11 cellular contexts compared by ENCODE assay signal in genomic region chr22:17754233-17754925, GRCh38. TPM values are rescaled to one million over a fixed set of nuclear protein-coding genes. Genes with fewer than 3 reads are reported as not detected.
A peak's percentile ranks its signal among the peaks of the same experiment; 100 is the strongest.
DNase-seq lines count a peak whose midpoint lies in the region; ATAC-seq and TF ChIP-seq lines count a peak whose summit lies in the region.
"Had no signal": no experiment of that assay in that cellular context is flagged by ENCODE, and none has a peak within 500 bp of the region (broad histone marks: within the 10 kb centered on the region; RNA-seq: fewer than 3 reads in every experiment).

No MANE protein-coding gene starts in this region.

- no peaks in the 10 kb centered on the region for H3K27me3 ChIP-seq in esophagus muscularis mucosa
- H3K27me3 ChIP-seq in colonic mucosa = no peaks in the 10 kb centered on the region

- ATAC-seq in left ventricle myocardium superior (peak; percentile 59), GM19324 (IDR thresholded peaks at IDR 0.05; ENCODE audit: low FRiP score, unreplicated experiment) (no peak)

- no peak for TF ChIP-seq POLR2A in esophagus muscularis mucosa (IDR thresholded peaks at IDR 0.05; ENCODE audit: low read depth)

- TF ChIP-seq CTCF in esophagus muscularis mucosa (IDR thresholded peaks at IDR 0.05) (no peak), colonic mucosa (IDR thresholded peaks at IDR 0.05) (no peak)

- H3K4me3 ChIP-seq in esophagus muscularis mucosa (no peak overlapping the region), colonic mucosa (no peak overlapping the region)
- H3K4me3 ChIP-seq: HAP-1, lung, SK-N-MC had no signal

- WGBS in esophagus muscularis mucosa = 90% methylated on average over 9 of the region's 14 CpGs

- no peak for TF ChIP-seq EP300 in esophagus muscularis mucosa (IDR thresholded peaks at IDR 0.05)

- H3K36me3 ChIP-seq in esophagus muscularis mucosa (no peaks in the 10 kb centered on the region), colonic mucosa (no peaks in the 10 kb centered on the region)
- H3K36me3 ChIP-seq: HAP-1 had no signal

- H3K4me1 ChIP-seq in esophagus muscularis mucosa = no peaks in the 10 kb centered on the region
- no peaks in the 10 kb centered on the region for H3K4me1 ChIP-seq in colonic mucosa
- H3K4me1 ChIP-seq: HAP-1 had no signal

- intact Hi-C loops in left ventricle myocardium superior (cut with micrococcal nuclease) (no loop called here), esophagus muscularis mucosa (cut with DNase I) (no loop called here), colonic mucosa (cut with DNase I) (no loop called here)

- peak; percentile 28 for DNase-seq in stimulated activated CD4-positive, alpha-beta T cell treated with anti-CD3 and anti-CD28 coated beads, Interleukin-1b, Interleukin-23, amount 100 ng/mL, for 48 hours
- DNase-seq in stimulated activated CD4-positive, alpha-beta T cell treated with anti-CD3 and anti-CD28 coated beads, Interleukin-12 subunit alpha, Interleukin-12 subunit beta, amount 100 ng/mL, for 4 hours = no peak
- peak; percentile 47 for DNase-seq in UCSD-AML1 (lab: John Stamatoyannopoulos, UW; ENCODE audit: unreplicated experiment)
- DNase-seq in left ventricle myocardium superior = peak; percentile 56
- no peak for DNase-seq in esophagus muscularis mucosa (ENCODE audit: extremely low spot score)
- DNase-seq in colonic mucosa = no peak
- no peak for DNase-seq in NCI-H1105 treated with DMSO at 0.1 percent for 48 hours (lab: John Stamatoyannopoulos, UW)

- H3K9ac ChIP-seq in colonic mucosa (ENCODE audit: low read depth in 2 of 2, low read length in 2 of 2) = no peak overlapping the region

- no peaks in the 10 kb centered on the region for H3K9me3 ChIP-seq in esophagus muscularis mucosa
- no peaks in the 10 kb centered on the region for H3K9me3 ChIP-seq in colonic mucosa
- H3K9me3 ChIP-seq: HAP-1 had no signal

- H3K27ac ChIP-seq in esophagus muscularis mucosa (replicated peaks in 1 of 4) (no peak overlapping the region), colonic mucosa (no peak overlapping the region)
- H3K27ac ChIP-seq: SK-N-MC had no signal

RNA-seq across cellular contexts. Expression of gene BID, which starts 19.9 kb away (rescaled TPM):
- total RNA-seq in left ventricle myocardium superior = 25.4 TPM
- total RNA-seq in esophagus muscularis mucosa = 10 to 100 TPM; 12.9 to 48.3 (median 26.3) TPM
- total RNA-seq in colonic mucosa = 10 to 100 TPM; 35.9 to 57.5 TPM

Comparison
In these comparisons a context has a peak if more than half of its experiments do, and no peak if none do; other contexts are left out.
1. DNase-seq: peak in stimulated activated CD4-positive, alpha-beta T cell treated with anti-CD3 and anti-CD28 coated beads, Interleukin-1b, Interleukin-23, amount 100 ng/mL, for 48 hours (single experiment), UCSD-AML1 (single experiment) and left ventricle myocardium superior (single experiment); none in stimulated activated CD4-positive, alpha-beta T cell treated with anti-CD3 and anti-CD28 coated beads, Interleukin-12 subunit alpha, Interleukin-12 subunit beta, amount 100 ng/mL, for 4 hours (single experiment), esophagus muscularis mucosa (single experiment), colonic mucosa (single experiment) and NCI-H1105 treated with DMSO at 0.1 percent for 48 hours (single experiment).